1 cellular context compared by ENCODE assay signal in genomic region chr18:63322908-63323634, GRCh38.
A peak's percentile ranks its signal among the peaks of the same experiment; 100 is the strongest.
TF ChIP-seq lines count a peak whose summit lies in the region.

No MANE protein-coding gene starts in this region.

TF ChIP-seq in GM12878, 131 proteins besides CTCF, POLR2A, EP300 and RAD21 (continued from another document):
- TF ChIP-seq ATF2 (IDR thresholded peaks at IDR 0.05; ENCODE audit: low read length) (no peak), ATF7 (IDR thresholded peaks at IDR 0.05; ENCODE audit: low read depth) (no peak), SMC3 (IDR thresholded peaks at IDR 0.05; ENCODE audit: borderline replicate concordance, low read length) (peak; percentile 89), USF2 (IDR thresholded peaks at IDR 0.05; ENCODE audit: borderline replicate concordance, low read depth, low read length) (no peak), MTA3 (IDR thresholded peaks at IDR 0.05; ENCODE audit: borderline replicate concordance, low read length) (no peak), MAX (IDR thresholded peaks at IDR 0.05; ENCODE audit: low read depth, low read length) (no peak), SMARCA5 (IDR thresholded peaks at IDR 0.05) (peak; percentile 66; the same call in 1 of the 2 replicates), RBBP5 (conservative IDR thresholded peaks at IDR 0.05) (no peak), IKZF1 (conservative IDR thresholded peaks at IDR 0.05) (peak; percentile 64), STAT1 (conservative IDR thresholded peaks at IDR 0.05) (no peak), ELK1 (IDR thresholded peaks at IDR 0.05; ENCODE audit: low read depth, low read length) (no peak), IKZF2 (IDR thresholded peaks at IDR 0.05) (0 out of 4 replicates have a peak, but pooled peaks have one; percentile 38 to 43), IRF4 (IDR thresholded peaks at IDR 0.05; ENCODE audit: low read depth, low read length) (0 out of 2 replicates have a peak, but pooled peaks have one; percentile 12), POU2F2 (IDR thresholded peaks at IDR 0.05; ENCODE audit: borderline replicate concordance, low read depth, low read length) (0 out of 3 replicates have a peak, but pooled peaks have one; percentile 23), PAX5 (IDR thresholded peaks at IDR 0.05; ENCODE audit: borderline replicate concordance, low read depth, low read length) (no peak), ZZZ3 (IDR thresholded peaks at IDR 0.05; ENCODE audit: control insufficient read depth, insufficient read length, low read depth) (no peak), ZNF207 (IDR thresholded peaks at IDR 0.05; ENCODE audit: borderline replicate concordance) (0 out of 2 replicates have a peak, but pooled peaks have one; percentile 44), RELB (IDR thresholded peaks at IDR 0.05; ENCODE audit: low read depth) (peak; percentile 55; the same call in 1 of the 2 replicates), YY1 (IDR thresholded peaks at IDR 0.05; ENCODE audit: low read depth, low read length) (peak; percentile 55; the same call in 1 of the 2 replicates), ZNF687 (IDR thresholded peaks at IDR 0.05) (peak; percentile 36; the same call in 1 of the 2 replicates), PKNOX1 (IDR thresholded peaks at IDR 0.05) (0 out of 2 replicates have a peak, but pooled peaks have one; percentile 9), NR2C2 (IDR thresholded peaks at IDR 0.05; ENCODE audit: borderline replicate concordance, control insufficient read depth, insufficient read length, low read depth) (no peak), RB1 (IDR thresholded peaks at IDR 0.05; ENCODE audit: borderline replicate concordance) (peak; percentile 54; the same call in 1 of the 2 replicates)
